Comparison of ENCODE assay signal across 8 cellular contexts in genomic region chr12:25959069-25959961, GRCh38. TPM values are rescaled to one million over a fixed set of nuclear protein-coding genes. Genes with fewer than 3 reads are reported as not detected.
DNase-seq lines count a peak whose midpoint lies in the region; ATAC-seq and TF ChIP-seq lines count a peak whose summit lies in the region.

No MANE protein-coding gene starts in this region.

- peak overlapping the region; percentile 82 for H3K9ac ChIP-seq in iPS-20b (ENCODE audit: low read depth, low read length)

- peak in 1 of 2 donors; percentile 53 for TF ChIP-seq POLR2A in sigmoid colon (IDR thresholded peaks at IDR 0.05)

- H3K27ac ChIP-seq in iPS-20b (ENCODE audit: low read length) (no peak overlapping the region), sigmoid colon (peak overlapping the region; percentile 92 to 96 (median 94))

- peak; percentile 31 for ATAC-seq in HG02884 (IDR thresholded peaks at IDR 0.05; ENCODE audit: unreplicated experiment)
- ATAC-seq in HG03378 (IDR thresholded peaks at IDR 0.05; ENCODE audit: unreplicated experiment) = no peak

- H3K36me3 ChIP-seq in iPS-20b (ENCODE audit: insufficient read depth, low read depth, low read length) (peaks cover 13% of the 10 kb centered on the region; the same call in 1 of the 2 replicates), sigmoid colon (no peaks in the 10 kb centered on the region)

- no peaks in the 10 kb centered on the region; the same call in 1 of the 2 replicates for H3K27me3 ChIP-seq in iPS-20b (ENCODE audit: insufficient read depth, low read length)
- no peaks in the 10 kb centered on the region for H3K27me3 ChIP-seq in sigmoid colon

- intact Hi-C loops in sigmoid colon (cut with DNase I) = loop anchor here (2.0 to 5.0 kb wide), 3 partner anchors 57 to 762 kb away; partner anchors contain the start of genes DNAI7 and ETFRF1

- peak overlapping the region; percentile 84 to 89 for H3K4me3 ChIP-seq in cardiac fibroblast (replicated peaks in 1 of 2; ENCODE audit: low read depth in 2 of 2, low read length in 2 of 2)
- peak overlapping the region; percentile 76 for H3K4me3 ChIP-seq in iPS-20b (ENCODE audit: low read length)
- H3K4me3 ChIP-seq in sigmoid colon = peak overlapping the region; percentile 71 to 93 (median 88)

- TF ChIP-seq EP300 in sigmoid colon (IDR thresholded peaks at IDR 0.05) = no peak

- TF ChIP-seq CTCF in GM10248 (IDR thresholded peaks at IDR 0.05; ENCODE audit: control extremely low read depth, extremely low read depth, low read depth, missing control alignments) (no peak), cardiac fibroblast (IDR thresholded peaks at IDR 0.05; ENCODE audit: low read depth, low read length) (peak; percentile 17), sigmoid colon (IDR thresholded peaks at IDR 0.05) (no peak)

- H3K4me1 ChIP-seq in iPS-20b (ENCODE audit: insufficient read depth, low read length) (peaks cover 20% of the 10 kb centered on the region; the same call in 1 of the 2 replicates), sigmoid colon (peaks cover 0 to 49% (median 47%) of the 10 kb centered on the region in 4 donors)

- WGBS in sigmoid colon, 2 donors = 0 to 1% methylated on average over 57 of the region's 57 CpGs

- CTCF ChIA-PET in GM10248 (lab: Yijun Ruan, JAX) = interaction anchor here (1.4 kb wide), 1 partner anchor 19 kb away, joined by 3 read pairs; no protein-coding TSS in a partner anchor

- POLR2A ChIA-PET in GM10248 (lab: Yijun Ruan, JAX) = no interaction called here

- DNase-seq in GM10248 (ENCODE audit: extremely low spot score) (peak; percentile 40), RPMI8226 (peak; percentile 12), cardiac fibroblast (ENCODE audit: low read depth in 2 of 2) (peak; percentile 90 to 92), sigmoid colon (peak; percentile 86), DMS153 (lab: John Stamatoyannopoulos, UW) (no peak)

- no peaks in the 10 kb centered on the region; the same call in 1 of the 2 replicates for H3K9me3 ChIP-seq in iPS-20b (ENCODE audit: insufficient read depth, low read depth, low read length)
- no peaks in the 10 kb centered on the region for H3K9me3 ChIP-seq in sigmoid colon

RNA-seq across cellular contexts. Expression of gene RASSF8, which starts 0.8 kb away (rescaled TPM):
- total RNA-seq in sigmoid colon = 100 to 1,000 TPM in 1 of 4 donors, 10 to 100 TPM in 3; 74.0 to 109 (median 89.4) TPM
- 1 to 10 TPM in 2 of 3 donors, under 1 TPM in 1; 0.92 to 6.0 (median 3.1) TPM for polyA plus RNA-seq in sigmoid colon
